Comparison of ENCODE assay signal across 15 cellular contexts in genomic region chr22:37060801-37061610, GRCh38. TPM values are rescaled to one million over a fixed set of nuclear protein-coding genes. Genes with fewer than 3 reads are reported as not detected.
DNase-seq lines count a peak whose midpoint lies in the region; ATAC-seq lines count a peak whose summit lies in the region.
"Had no signal": no experiment of that assay in that cellular context is flagged by ENCODE, and none has a peak within 500 bp of the region (broad histone marks: within the 10 kb centered on the region; RNA-seq: fewer than 3 reads in every experiment).

No MANE protein-coding gene starts in this region.

- H3K4me3 ChIP-seq in MG63, result no peak overlapping the region
- H3K4me3 ChIP-seq: A549 had no signal

- no peaks in the 10 kb centered on the region for H3K9me3 ChIP-seq in MG63
- H3K9me3 ChIP-seq: A549 had no signal

- H3K36me3 ChIP-seq in MG63, result no peaks in the 10 kb centered on the region

- peak overlapping the region; percentile 82 to 88 for H3K4me3 Mint-ChIP-seq in activated T-cell treated with anti-CD3 and anti-CD28 coated beads, Interleukin-2, amount 50 U/mL, for 72 hours
- H3K4me3 Mint-ChIP-seq: activated naive CD4-positive, alpha-beta T cell treated with anti-CD3 and anti-CD28 coated beads, Interleukin-2, amount 50 U/mL, for 24 hours had no signal

- no peaks in the 10 kb centered on the region for H3K27me3 Mint-ChIP-seq in activated T-cell treated with anti-CD3 and anti-CD28 coated beads, Interleukin-2, amount 50 U/mL, for 72 hours (ENCODE audit: low read depth)
- H3K27me3 Mint-ChIP-seq: activated naive CD4-positive, alpha-beta T cell treated with anti-CD3 and anti-CD28 coated beads, Interleukin-2, amount 50 U/mL, for 24 hours; naive thymus-derived CD4-positive, alpha-beta T cell had no signal

- H3K27me3 ChIP-seq in MG63, result no peaks in the 10 kb centered on the region

- H3K9me3 Mint-ChIP-seq in activated T-cell treated with anti-CD3 and anti-CD28 coated beads, Interleukin-2, amount 50 U/mL, for 72 hours, result no peaks in the 10 kb centered on the region
- H3K9me3 Mint-ChIP-seq: activated naive CD4-positive, alpha-beta T cell treated with anti-CD3 and anti-CD28 coated beads, Interleukin-2, amount 50 U/mL, for 24 hours; naive thymus-derived CD4-positive, alpha-beta T cell had no signal

- H3K27ac Mint-ChIP-seq in activated T-cell treated with anti-CD3 and anti-CD28 coated beads, Interleukin-2, amount 50 U/mL, for 72 hours, result peak overlapping the region; percentile 55
- H3K27ac Mint-ChIP-seq: activated naive CD4-positive, alpha-beta T cell treated with anti-CD3 and anti-CD28 coated beads, Interleukin-2, amount 50 U/mL, for 24 hours had no signal

- peak; percentile 85 to 86 for ATAC-seq in activated T-cell treated with anti-CD3 and anti-CD28 coated beads, Interleukin-2, amount 50 U/mL, for 72 hours (replicated peaks in 1 of 2)
- ATAC-seq: A549 had no signal

- DNase-seq in NCI-H2081 (lab: John Stamatoyannopoulos, UW) (peak; percentile 23 to 53), NCI-H2081 treated with DMSO at 0.1 percent for 48 hours (lab: John Stamatoyannopoulos, UW) (no peak), NCI-H1436 (lab: John Stamatoyannopoulos, UW) (peak; percentile 52), MG63 (no peak), SHP77 treated with DMSO at 0.1 percent for 48 hours (lab: John Stamatoyannopoulos, UW) (no peak), posterior vena cava (ENCODE audit: low spot score) (no peak)
- peak; percentile 76 to 77 for DNase-seq in activated T-cell treated with anti-CD3 and anti-CD28 coated beads, Interleukin-2, amount 50 U/mL, for 72 hours
- DNase-seq in stimulated activated CD4-positive, alpha-beta T cell treated with anti-CD3 and anti-CD28 coated beads, Interleukin-4, amount 100 ng/mL, for 1 hour, result peak; percentile 57
- DNase-seq: cortex of kidney, DND-41 had no signal

- intact Hi-C loops in posterior vena cava (cut with DNase I), result loop anchor here in 1 of 2 donors (10.0 kb wide), 1 partner anchor 144 kb away; no protein-coding TSS in a partner anchor

- peaks cover 28% of the 10 kb centered on the region for H3K4me1 Mint-ChIP-seq in activated T-cell treated with anti-CD3 and anti-CD28 coated beads, Interleukin-2, amount 50 U/mL, for 72 hours (ENCODE audit: low read depth)

- H3K36me3 Mint-ChIP-seq in activated T-cell treated with anti-CD3 and anti-CD28 coated beads, Interleukin-2, amount 50 U/mL, for 72 hours (ENCODE audit: insufficient read depth in 2 of 2), result peaks cover 1 to 3% of the 10 kb centered on the region in 2 donors

RNA-seq across cellular contexts. Expression of gene KCTD17, which starts 9.5 kb away (rescaled TPM):
- total RNA-seq in activated T-cell treated with anti-CD3 and anti-CD28 coated beads, Interleukin-2, amount 50 U/mL, for 72 hours, result 10 to 100 TPM; 27.9 to 30.1 TPM
- 7.6 and 29.1 TPM in 2 replicates for total RNA-seq in MG63 (2014; rRNA removed; shearing (Covaris generic); ENCODE audit: low replicate concordance)
- 10 to 100 TPM; 20.4 to 22.0 TPM for total RNA-seq in posterior vena cava

RNA-seq across cellular contexts. Expression of gene MPST, which starts 41.5 kb away (rescaled TPM):
- 10 to 100 TPM; 14.2 to 28.1 TPM for total RNA-seq in activated T-cell treated with anti-CD3 and anti-CD28 coated beads, Interleukin-2, amount 50 U/mL, for 72 hours
- total RNA-seq in MG63 (2014; rRNA removed; shearing (Covaris generic); ENCODE audit: low replicate concordance), result 95.7 and 112 TPM in 2 replicates
- total RNA-seq in posterior vena cava, result 10 to 100 TPM; 19.7 to 21.0 TPM

RNA-seq across cellular contexts. Expression of gene TST, which starts 41.8 kb away (rescaled TPM):
- total RNA-seq in activated T-cell treated with anti-CD3 and anti-CD28 coated beads, Interleukin-2, amount 50 U/mL, for 72 hours, result 1 to 10 TPM; 3.5 to 6.7 TPM
- total RNA-seq in MG63 (2014; rRNA removed; shearing (Covaris generic); ENCODE audit: low replicate concordance), result 29.6 and 52.6 TPM in 2 replicates
- 1 to 10 TPM; 8.9 to 9.3 TPM for total RNA-seq in posterior vena cava

RNA-seq across cellular contexts. Expression of gene TMPRSS6, which starts 48.5 kb away (rescaled TPM):
- total RNA-seq in activated T-cell treated with anti-CD3 and anti-CD28 coated beads, Interleukin-2, amount 50 U/mL, for 72 hours, result 10 to 100 TPM; 26.8 to 59.4 TPM
- not detected in 2 replicates for total RNA-seq in MG63 (2014; rRNA removed; shearing (Covaris generic); ENCODE audit: low replicate concordance)
- total RNA-seq in posterior vena cava, result not detected
- total RNA-seq: kidney epithelial cell, M059J had no signal

Comparison
In these comparisons a context has a peak if more than half of its experiments do, and no peak if none do; other contexts are left out.
1. DNase-seq: peak in NCI-H2081 (2 of 2), NCI-H1436 (single experiment), activated T-cell treated with anti-CD3 and anti-CD28 coated beads, Interleukin-2, amount 50 U/mL, for 72 hours (2 of 2) and stimulated activated CD4-positive, alpha-beta T cell treated with anti-CD3 and anti-CD28 coated beads, Interleukin-4, amount 100 ng/mL, for 1 hour (single experiment); none in NCI-H2081 treated with DMSO at 0.1 percent for 48 hours (single experiment), MG63 (single experiment), SHP77 treated with DMSO at 0.1 percent for 48 hours (single experiment) and posterior vena cava (single experiment).